ENCODE assay signal across 7 cellular contexts in genomic region chr13:97109841-97110492, GRCh38.
A peak's percentile ranks its signal among the peaks of the same experiment; 100 is the strongest.
DNase-seq lines count a peak whose midpoint lies in the region; ATAC-seq and TF ChIP-seq lines count a peak whose summit lies in the region.

No MANE protein-coding gene starts in this region.

- DNase-seq in NCI-H1694 treated with DMSO at 0.1 percent for 48 hours (lab: John Stamatoyannopoulos, UW) (peak; percentile 42), T1000 (lab: John Stamatoyannopoulos, UW) (peak; percentile 78), astrocyte of the hippocampus (ENCODE audit: low read depth, low spot score) (peak; percentile 96), hippocampal formation (lab: John Stamatoyannopoulos, UW) (peak; percentile 86 to 87), sigmoid colon (peak; percentile 96)

- no peaks in the 10 kb centered on the region for H3K9me3 ChIP-seq in sigmoid colon

- intact Hi-C loops in sigmoid colon (cut with DNase I), result loop anchor here (1.0 to 5.0 kb wide), 4 partner anchors 78 to 322 kb away; partner anchors contain the start of gene RAP2A

- WGBS in sigmoid colon, 2 donors, result 13 to 15% methylated on average over 34 of the region's 34 CpGs

- no peak for TF ChIP-seq POLR2A in sigmoid colon (IDR thresholded peaks at IDR 0.05)

- H3K36me3 ChIP-seq in sigmoid colon, result no peaks in the 10 kb centered on the region

- H3K27ac ChIP-seq in sigmoid colon, result peak overlapping the region; percentile 68 to 90 (median 83)

- peak in 1 of 4 donors; percentile 43 for TF ChIP-seq EP300 in sigmoid colon (IDR thresholded peaks at IDR 0.05)

- ATAC-seq in GM18502 (IDR thresholded peaks at IDR 0.05; ENCODE audit: poor library complexity, unreplicated experiment) (peak; percentile 98), HG02938 (IDR thresholded peaks at IDR 0.05; ENCODE audit: unreplicated experiment) (peak; percentile 80)

- TF ChIP-seq CTCF in sigmoid colon (IDR thresholded peaks at IDR 0.05), result peak; percentile 87 to 95 (median 90)

- H3K4me1 ChIP-seq in sigmoid colon, result peaks cover 0 to 69% (median 65%) of the 10 kb centered on the region in 4 donors

- peak overlapping the region in 2 of 4 donors; percentile 20 to 27 for H3K4me3 ChIP-seq in sigmoid colon

- H3K27me3 ChIP-seq in sigmoid colon, result no peaks in the 10 kb centered on the region

Comparison
In these comparisons a context has a peak if more than half of its experiments do, and no peak if none do; other contexts are left out.
1. DNase-seq: peak in every context shown above with its lines; median percentile 96 in astrocyte of the hippocampus; 96 in sigmoid colon; 86 in hippocampal formation; 78 in T1000; 42 in NCI-H1694 treated with DMSO at 0.1 percent for 48 hours.